ENCODE assay signal across 27 cellular contexts in the genomic region with DNA sequence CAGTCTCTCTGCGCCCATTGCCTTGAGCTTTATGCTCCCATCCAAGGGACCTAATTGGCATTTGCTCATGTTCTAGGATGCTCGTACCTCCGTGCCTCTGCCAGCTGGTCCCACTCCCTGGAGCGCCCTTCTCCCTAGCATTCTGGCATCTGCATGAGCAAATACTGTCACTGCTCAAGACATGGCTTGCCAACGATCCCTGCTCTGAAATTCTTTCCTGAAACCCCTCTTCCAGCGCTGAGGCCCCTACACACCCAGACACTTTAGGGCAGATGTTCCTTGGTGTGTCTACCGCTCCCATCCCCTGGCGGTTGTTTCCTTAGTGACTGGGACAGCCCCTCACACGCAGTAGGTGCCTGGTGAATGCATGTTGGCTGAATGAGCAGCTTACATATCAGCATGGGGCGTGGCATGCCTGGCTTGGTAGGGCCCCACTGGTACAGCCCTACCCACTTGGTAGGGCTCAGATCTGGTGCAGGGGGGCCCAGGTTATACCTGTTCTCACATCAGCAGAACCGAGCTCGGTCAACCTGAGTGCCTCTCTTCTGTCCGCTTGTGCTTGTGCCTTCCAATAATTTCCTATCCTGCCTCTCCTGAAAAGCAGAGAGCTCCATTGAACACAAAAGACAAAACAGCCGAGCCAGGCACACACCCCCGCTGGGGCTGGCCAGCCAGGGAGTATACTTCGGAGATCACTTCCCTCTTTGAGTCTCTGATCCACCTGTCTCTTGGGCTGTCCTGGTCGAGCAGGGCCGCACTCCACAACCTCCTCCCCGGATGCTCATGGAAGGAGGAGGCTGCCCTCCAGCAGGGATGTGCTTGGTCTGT. TPM values are rescaled to one million over a fixed set of nuclear protein-coding genes. Genes with fewer than 3 reads are reported as not detected.
DNase-seq lines count a peak whose midpoint lies in the region; ATAC-seq and TF ChIP-seq lines count a peak whose summit lies in the region.
"Had no signal": no experiment of that assay in that cellular context is flagged by ENCODE, and none has a peak within 500 bp of the region (broad histone marks: within the 10 kb centered on the region; RNA-seq: fewer than 3 reads in every experiment).

No MANE protein-coding gene starts in this region.

- H3K4me3 ChIP-seq in coronary artery: no peak overlapping the region
- H3K4me3 ChIP-seq: BLaER1 treated with 17β-estradiol and CSF1 and Interleukin-3, amounts not matched to agents 10 nM and 100 nM; GM12878; GM23338; HAP-1; SJCRH30 had no signal

- intact Hi-C loops in natural killer cell (cut with micrococcal nuclease) (no loop called here), posterior vena cava (cut with DNase I) (no loop called here)

- H3K27me3 Mint-ChIP-seq in natural killer cell treated with Interleukin-12 subunit alpha and Interleukin-12 subunit beta and Interleukin-15 and Interleukin-18, amount 100 ng/mL, for 72 hours: peaks cover 7 to 17% of the 10 kb centered on the region in 2 donors
- peaks cover 9 to 11% of the 10 kb centered on the region in 2 donors for H3K27me3 Mint-ChIP-seq in natural killer cell (ENCODE audit: low read depth in 2 of 2)
- H3K27me3 Mint-ChIP-seq in osteocyte (ENCODE audit: unreplicated experiment): peaks cover 42% of the 10 kb centered on the region

- H3K36me3 Mint-ChIP-seq in natural killer cell treated with Interleukin-12 subunit alpha and Interleukin-12 subunit beta and Interleukin-15 and Interleukin-18, amount 100 ng/mL, for 72 hours: peaks cover 4% of the 10 kb centered on the region
- H3K36me3 Mint-ChIP-seq in natural killer cell (peaks cover 6% of the 10 kb centered on the region), osteocyte (ENCODE audit: unreplicated experiment) (no peaks in the 10 kb centered on the region)
- H3K36me3 Mint-ChIP-seq: CD8-positive, alpha-beta T cell had no signal

- no peak overlapping the region for H3K27ac Mint-ChIP-seq in natural killer cell treated with Interleukin-12 subunit alpha and Interleukin-12 subunit beta and Interleukin-15 and Interleukin-18, amount 100 ng/mL, for 72 hours
- H3K27ac Mint-ChIP-seq in natural killer cell (no peak overlapping the region), osteocyte (ENCODE audit: unreplicated experiment) (no peak overlapping the region)
- H3K27ac Mint-ChIP-seq: CD8-positive, alpha-beta T cell; GM23338; HFFc6 had no signal

- ATAC-seq in natural killer cell treated with Interleukin-12 subunit alpha and Interleukin-12 subunit beta and Interleukin-15 and Interleukin-18, amount 100 ng/mL, for 72 hours: peak; percentile 14 to 44
- ATAC-seq in natural killer cell: no peak
- ATAC-seq: CD8-positive, alpha-beta T cell; GM12878; GM23338; PC-3; Right ventricle myocardium inferior had no signal

- H3K4me1 Mint-ChIP-seq in natural killer cell treated with Interleukin-12 subunit alpha and Interleukin-12 subunit beta and Interleukin-15 and Interleukin-18, amount 100 ng/mL, for 72 hours (ENCODE audit: low read depth in 2 of 2): no peaks in the 10 kb centered on the region
- H3K4me1 Mint-ChIP-seq in natural killer cell: no peaks in the 10 kb centered on the region
- no peaks in the 10 kb centered on the region for H3K4me1 Mint-ChIP-seq in osteocyte (ENCODE audit: unreplicated experiment)
- H3K4me1 Mint-ChIP-seq: GM23338 had no signal

- no peak overlapping the region for H3K27ac ChIP-seq in coronary artery
- H3K27ac ChIP-seq: BLaER1 treated with 17β-estradiol and CSF1 and Interleukin-3, amounts not matched to agents 10 nM and 100 nM; SJCRH30 had no signal

- H3K9me3 Mint-ChIP-seq in natural killer cell treated with Interleukin-12 subunit alpha and Interleukin-12 subunit beta and Interleukin-15 and Interleukin-18, amount 100 ng/mL, for 72 hours: peaks cover 4% of the 10 kb centered on the region
- peaks cover 0 to 2% of the 10 kb centered on the region in 2 donors for H3K9me3 Mint-ChIP-seq in natural killer cell
- peaks cover 13% of the 10 kb centered on the region for H3K9me3 Mint-ChIP-seq in osteocyte (ENCODE audit: unreplicated experiment)

- no peak for DNase-seq in natural killer cell treated with Interleukin-12 subunit alpha and Interleukin-12 subunit beta and Interleukin-15 and Interleukin-18, amount 100 ng/mL, for 72 hours (ENCODE audit: low spot score)
- DNase-seq in natural killer cell (no peak), coronary artery (ENCODE audit: low spot score) (peak; percentile 62), osteocyte (ENCODE audit: extremely low spot score, unreplicated experiment) (peak; percentile 80), posterior vena cava (ENCODE audit: low spot score) (no peak), HUDEP-2 (lab: John Stamatoyannopoulos, UW; ENCODE audit: unreplicated experiment in 76 of 76) (no peak), NCI-H2081 (lab: John Stamatoyannopoulos, UW) (no peak)
- DNase-seq: AML-193; DMS 273 treated with DMSO at 0.1 percent for 48 hours; EL; GDM1; HFFc6; NCI-H1048; NCI-H1694 treated with DMSO at 0.1 percent for 48 hours; NCI-H2081 treated with DMSO at 0.1 percent for 48 hours; NCI-H446 treated with DMSO at 0.1 percent for 48 hours; NCI-H526; NCI-H82; NK-92 treated with Interleukin-12 subunit alpha and Interleukin-12 subunit beta, amount 100 ng/mL, for 24 hours; PC-3; SJCRH30 had no signal

- H3K4me3 Mint-ChIP-seq in natural killer cell treated with Interleukin-12 subunit alpha and Interleukin-12 subunit beta and Interleukin-15 and Interleukin-18, amount 100 ng/mL, for 72 hours: no peak overlapping the region
- H3K4me3 Mint-ChIP-seq in natural killer cell (no peak overlapping the region), osteocyte (ENCODE audit: unreplicated experiment) (no peak overlapping the region)
- H3K4me3 Mint-ChIP-seq: CD8-positive, alpha-beta T cell; GM23338; HFFc6 had no signal

- no peak for TF ChIP-seq CTCF in natural killer cell (IDR thresholded peaks at IDR 0.05)
- TF ChIP-seq CTCF in coronary artery (IDR thresholded peaks at IDR 0.05): no peak
- TF ChIP-seq CTCF in osteocyte (IDR thresholded peaks at IDR 0.05): no peak

RNA-seq across cellular contexts. Expression of a gene that starts 59.2 kb away (rescaled TPM):
- total RNA-seq in natural killer cell treated with Interleukin-12 subunit alpha and Interleukin-12 subunit beta and Interleukin-15 and Interleukin-18, amount 100 ng/mL, for 72 hours: not detected
- total RNA-seq in natural killer cell (under 1 TPM in 2 of 3 donors, not detected in 1; 0.07 to 0.10 TPM), osteocyte (0.50 and 0.62 TPM in 2 replicates), posterior vena cava (1 to 10 TPM; 5.8 to 9.9 TPM)
- total RNA-seq: CD8-positive, alpha-beta T cell; SJCRH30 had no signal

Comparison
In these comparisons a context has a peak if more than half of its experiments do, and no peak if none do; other contexts are left out.
1. ATAC-seq: peak in natural killer cell treated with Interleukin-12 subunit alpha and Interleukin-12 subunit beta and Interleukin-15 and Interleukin-18, amount 100 ng/mL, for 72 hours (2 of 2); none in natural killer cell (0 of 3).
2. DNase-seq: peak in coronary artery (single experiment) and osteocyte (single experiment); none in natural killer cell treated with Interleukin-12 subunit alpha and Interleukin-12 subunit beta and Interleukin-15 and Interleukin-18, amount 100 ng/mL, for 72 hours (single experiment), natural killer cell (single experiment), posterior vena cava (single experiment), HUDEP-2 (0 of 76) and NCI-H2081 (0 of 2).